In genomic region chr11:3152471-3153110, GRCh38 we compare ENCODE assay signal across 13 cellular contexts. TPM values are rescaled to one million over a fixed set of nuclear protein-coding genes. Genes with fewer than 3 reads are reported as not detected.
DNase-seq lines count a peak whose midpoint lies in the region; ATAC-seq and TF ChIP-seq lines count a peak whose summit lies in the region.
"Had no signal": no experiment of that assay in that cellular context is flagged by ENCODE, and none has a peak within 500 bp of the region (broad histone marks: within the 10 kb centered on the region; RNA-seq: fewer than 3 reads in every experiment).

No MANE protein-coding gene starts in this region.

- intact Hi-C loops in gastrocnemius medialis (cut with DNase I; ENCODE audit: low total_unique reads), result no loop called here

- TF ChIP-seq CTCF in brain microvascular endothelial cell (IDR thresholded peaks at IDR 0.05; ENCODE audit: low read depth, low read length, missing control alignments), result no peak
- TF ChIP-seq CTCF in gastrocnemius medialis (IDR thresholded peaks at IDR 0.05 in 4 of 5, conservative IDR thresholded peaks at IDR 0.05 in 1 of 5), result no peak

- H3K27ac Mint-ChIP-seq in immature natural killer cell, result peak overlapping the region; percentile 14 to 91 (median 58)
- H3K27ac Mint-ChIP-seq: activated T-cell treated with anti-CD3 and anti-CD28 coated beads, Interleukin-2, amount 50 U/mL, for 24 hours had no signal

- peaks cover 0 to 21% (median 0%) of the 10 kb centered on the region in 3 donors for H3K36me3 Mint-ChIP-seq in immature natural killer cell

- no peak for TF ChIP-seq POLR2A in gastrocnemius medialis (IDR thresholded peaks at IDR 0.05)

- H3K36me3 ChIP-seq in brain microvascular endothelial cell (replicated peaks), result no peaks in the 10 kb centered on the region
- no peaks in the 10 kb centered on the region for H3K36me3 ChIP-seq in gastrocnemius medialis
- H3K36me3 ChIP-seq: pancreas had no signal

- no peaks in the 10 kb centered on the region for H3K9me3 Mint-ChIP-seq in immature natural killer cell
- H3K9me3 Mint-ChIP-seq: activated T-cell treated with anti-CD3 and anti-CD28 coated beads, Interleukin-2, amount 50 U/mL, for 24 hours had no signal

- no peak for ATAC-seq in gastrocnemius medialis

- H3K9me3 ChIP-seq in gastrocnemius medialis, result no peaks in the 10 kb centered on the region
- H3K9me3 ChIP-seq: pancreas had no signal

- peaks cover 38 to 49% of the 10 kb centered on the region in 2 donors for H3K4me1 ChIP-seq in gastrocnemius medialis
- H3K4me1 ChIP-seq: pancreas had no signal

- peaks cover 93 to 98% of the 10 kb centered on the region in 2 donors for H3K4me1 Mint-ChIP-seq in immature natural killer cell

- in situ Hi-C loops in brain microvascular endothelial cell (cut with HindIII; ENCODE audit: low pct_ligation_motif_present, low sequenced_read_pairs) (no loop called here), gastrocnemius medialis (cut with MboI; ENCODE audit: low sequenced_read_pairs in 4 of 4) (no loop called here)

- peak; percentile 24 for DNase-seq in EL
- peak; percentile 78 for DNase-seq in brain microvascular endothelial cell
- DNase-seq in immature natural killer cell, result no peak
- DNase-seq in gastrocnemius medialis, result no peak
- DNase-seq in NAMALWA (ENCODE audit: low spot score), result no peak
- DNase-seq in stimulated activated CD4-positive, alpha-beta T cell treated with anti-CD3 and anti-CD28 coated beads, Interleukin-2, amount 100 ng/mL, for 48 hours, result no peak
- no peak for DNase-seq in activated effector memory CD4-positive, alpha-beta T cell treated with Interleukin-2 at 50 U/mL for 16 hours
- no peak for DNase-seq in cerebellum (ENCODE audit: low spot score)
- DNase-seq: activated CD4-positive, CD25-positive, alpha-beta regulatory T cell treated with anti-CD3 and anti-CD28 coated beads, Interleukin-2, amount 50 U/mL, for 72 hours; activated T-cell treated with anti-CD3 and anti-CD28 coated beads, Interleukin-2, amount 50 U/mL, for 24 hours; DMS53; NCI-H2227 treated with DMSO at 0.1 percent for 48 hours had no signal

- peaks cover 6 to 18% (median 13%) of the 10 kb centered on the region in 3 donors for H3K27me3 Mint-ChIP-seq in immature natural killer cell (ENCODE audit: low read depth in 3 of 3)
- H3K27me3 Mint-ChIP-seq: activated T-cell treated with anti-CD3 and anti-CD28 coated beads, Interleukin-2, amount 50 U/mL, for 24 hours had no signal

- H3K4me3 ChIP-seq in brain microvascular endothelial cell (ENCODE audit: low read depth, low read length), result no peak overlapping the region
- H3K4me3 ChIP-seq in gastrocnemius medialis, result no peak overlapping the region
- H3K4me3 ChIP-seq: pancreas had no signal

- peak overlapping the region; percentile 76 for H3K27ac ChIP-seq in brain microvascular endothelial cell
- peak overlapping the region; percentile 31 to 61 (median 50) for H3K27ac ChIP-seq in gastrocnemius medialis
- H3K27ac ChIP-seq: pancreas had no signal

- no peak overlapping the region for H3K4me3 Mint-ChIP-seq in immature natural killer cell
- H3K4me3 Mint-ChIP-seq: activated T-cell treated with anti-CD3 and anti-CD28 coated beads, Interleukin-2, amount 50 U/mL, for 24 hours had no signal

- H3K27me3 ChIP-seq in brain microvascular endothelial cell (replicated peaks), result no peaks in the 10 kb centered on the region
- H3K27me3 ChIP-seq in gastrocnemius medialis, result no peaks in the 10 kb centered on the region
- H3K27me3 ChIP-seq: pancreas had no signal

RNA-seq across cellular contexts. Expression of gene OSBPL5, which starts 12.5 kb away (rescaled TPM):
- 10 to 100 TPM; 32.8 to 98.9 (median 33.3) TPM for polyA plus RNA-seq in immature natural killer cell
- total RNA-seq in gastrocnemius medialis (10 to 100 TPM in 3 of 4 donors, 1 to 10 TPM in 1; 9.2 to 18.5 (median 14.0) TPM), cerebellum (31.9 TPM)

Comparison
In these comparisons a context has a peak if more than half of its experiments do, and no peak if none do; other contexts are left out.
1. DNase-seq: peak in EL (single experiment) and brain microvascular endothelial cell (single experiment); none in immature natural killer cell (0 of 3), gastrocnemius medialis (0 of 2), NAMALWA (single experiment), stimulated activated CD4-positive, alpha-beta T cell treated with anti-CD3 and anti-CD28 coated beads, Interleukin-2, amount 100 ng/mL, for 48 hours (0 of 2), activated effector memory CD4-positive, alpha-beta T cell treated with Interleukin-2 at 50 U/mL for 16 hours (single experiment) and cerebellum (single experiment).